ENCODE assay signal across 1 cellular context in the genomic region with DNA sequence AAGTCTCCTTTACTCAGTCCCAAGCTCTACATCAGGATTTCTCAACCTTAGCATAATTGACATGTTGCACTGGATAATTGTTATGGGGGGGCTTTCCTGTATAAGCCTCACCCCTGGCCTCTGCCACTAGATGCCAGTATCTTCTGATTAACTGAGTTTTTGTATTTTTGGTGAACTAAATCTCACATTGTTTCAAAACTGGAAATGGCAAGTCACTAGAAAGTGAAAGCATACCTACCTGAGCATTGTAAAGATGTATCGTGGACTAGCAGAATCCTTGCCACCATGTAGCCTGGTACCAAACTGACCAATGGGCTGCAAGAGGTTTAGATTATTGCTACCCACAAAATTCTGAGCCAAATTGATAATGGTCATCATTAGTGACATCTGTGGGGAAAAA.
TF ChIP-seq lines count a peak whose summit lies in the region.

No MANE protein-coding gene starts in this region.

TF ChIP-seq in HepG2, 621 proteins besides CTCF, POLR2A, EP300 and RAD21:
- TF ChIP-seq RBFOX2 (IDR thresholded peaks at IDR 0.05; ENCODE audit: low read depth, low read length) (peak; percentile 55), AGO2 (optimal IDR thresholded peaks at IDR 0.05; ENCODE audit: low read depth, low read length) (peak; percentile 16), ZNF17 (CRISPR knock-in tag; IDR thresholded peaks at IDR 0.05) (no peak), NONO (IDR thresholded peaks at IDR 0.05) (no peak), NONO (CRISPR knock-in tag; conservative IDR thresholded peaks at IDR 0.05) (no peak)
